ENCODE assay signal across 21 cellular contexts in genomic region chr12:106125351-106126085, GRCh38. TPM values are rescaled to one million over a fixed set of nuclear protein-coding genes. Genes with fewer than 3 reads are reported as not detected.
DNase-seq lines count a peak whose midpoint lies in the region; ATAC-seq, FAIRE-seq and TF ChIP-seq lines count a peak whose summit lies in the region.
"Had no signal": no experiment of that assay in that cellular context is flagged by ENCODE, and none has a peak within 500 bp of the region (broad histone marks: within the 10 kb centered on the region; RNA-seq: fewer than 3 reads in every experiment).

No MANE protein-coding gene starts in this region.

- no TSS peak for BruUV-seq in PC-9 (replicated peaks; lab: Mats Ljungman, UMichigan)

- H3K9me3 ChIP-seq in PC-9 (ENCODE audit: insufficient read depth, low read depth) (no peaks in the 10 kb centered on the region), skeletal muscle satellite cell (replicated peaks; ENCODE audit: low read length) (no peaks in the 10 kb centered on the region)
- H3K9me3 ChIP-seq: esophagus muscularis mucosa, ovary, spleen had no signal

- peak overlapping the region; percentile 49 for H3K4me2 ChIP-seq in PC-9
- no peak overlapping the region for H3K4me2 ChIP-seq in skeletal muscle satellite cell (ENCODE audit: low read length)
- H3K4me2 ChIP-seq: KMS-11 had no signal

- CTCF ChIA-PET in PC-9 (lab: Charles Lee): no interaction called here

- H3K9me3 Mint-ChIP-seq in stimulated activated memory B cell treated with anti-CD40 and anti-IgM and Interleukin-4, amounts not matched to agents 10 μg/mL and 1 μg/mL and 100 μg/mL, for 72 hours: no peaks in the 10 kb centered on the region
- H3K9me3 Mint-ChIP-seq: dendritic cell treated with granulocyte-macrophage colony-stimulating factor and Interleukin-4, amounts not matched to agents 40 ng/mL and 50 ng/mL, for 4 days; stimulated activated naive B cell treated with anti-CD40 and anti-IgM and Interleukin-4, amounts not matched to agents 10 μg/mL and 1 μg/mL and 100 μg/mL, for 72 hours had no signal

- POLR2A ChIA-PET in PC-9 (lab: Charles Lee; ENCODE audit: unreplicated experiment): no interaction called here

- peaks cover 13% of the 10 kb centered on the region for H3K27me3 Mint-ChIP-seq in stimulated activated memory B cell treated with anti-CD40 and anti-IgM and Interleukin-4, amounts not matched to agents 10 μg/mL and 1 μg/mL and 100 μg/mL, for 72 hours

- H3K4me1 ChIP-seq in PC-9 (replicated peaks; ENCODE audit: insufficient read depth) (peaks cover 42% of the 10 kb centered on the region), skeletal muscle satellite cell (ENCODE audit: control insufficient read depth, insufficient read depth, low read length) (peaks cover 54% of the 10 kb centered on the region)
- H3K4me1 ChIP-seq: spleen had no signal

- peak overlapping the region; percentile 89 for H3K27ac ChIP-seq in PC-9
- H3K27ac ChIP-seq: KMS-11, ovary, spleen had no signal

- no peaks in the 10 kb centered on the region for H3K9me2 ChIP-seq in PC-9 (ENCODE audit: insufficient read depth)

- peaks cover 94% of the 10 kb centered on the region for H3K79me2 ChIP-seq in PC-9 (ENCODE audit: low read depth)

- peaks cover 5% of the 10 kb centered on the region; the same call in 1 of the 2 replicates for H4K20me1 ChIP-seq in PC-9 (ENCODE audit: insufficient read depth)

- no peaks in the 10 kb centered on the region for H3K4me1 Mint-ChIP-seq in stimulated activated memory B cell treated with anti-CD40 and anti-IgM and Interleukin-4, amounts not matched to agents 10 μg/mL and 1 μg/mL and 100 μg/mL, for 72 hours
- H3K4me1 Mint-ChIP-seq: stimulated activated naive B cell treated with anti-CD40 and anti-IgM and Interleukin-4, amounts not matched to agents 10 μg/mL and 1 μg/mL and 100 μg/mL, for 72 hours had no signal

- peaks cover 24% of the 10 kb centered on the region for H3F3A ChIP-seq in PC-9 (ENCODE audit: insufficient read depth, low read depth)

- H3K36me3 Mint-ChIP-seq in stimulated activated memory B cell treated with anti-CD40 and anti-IgM and Interleukin-4, amounts not matched to agents 10 μg/mL and 1 μg/mL and 100 μg/mL, for 72 hours: no peaks in the 10 kb centered on the region
- H3K36me3 Mint-ChIP-seq: stimulated activated naive B cell treated with anti-CD40 and anti-IgM and Interleukin-4, amounts not matched to agents 10 μg/mL and 1 μg/mL and 100 μg/mL, for 72 hours had no signal

- H3K4me3 ChIP-seq in PC-9: no peak overlapping the region
- no peak overlapping the region for H3K4me3 ChIP-seq in skeletal muscle satellite cell (ENCODE audit: low read length)
- H3K4me3 ChIP-seq: esophagus muscularis mucosa, ovary, spleen had no signal

- no peak for DNase-seq in PC-9
- peak; percentile 92 for DNase-seq in islet precursor cell
- DNase-seq in activated CD4-positive, alpha-beta T cell treated with anti-CD3 and anti-CD28 coated beads for 48 hours: no peak
- DNase-seq in dermis blood vessel endothelial cell: no peak
- DNase-seq: activated gamma-delta T cell treated with Interleukin-2 at 50 U/mL for 16 hours; COR-L47; head of caudate nucleus; NCI-H1105; NCI-H2171; spleen; stimulated activated naive B cell treated with anti-CD40 and anti-IgM and Interleukin-4, amounts not matched to agents 10 μg/mL and 1 μg/mL and 100 μg/mL, for 72 hours had no signal

- H3K27me3 ChIP-seq in PC-9 (ENCODE audit: insufficient read depth, low read depth): no peaks in the 10 kb centered on the region
- H3K27me3 ChIP-seq in skeletal muscle satellite cell (ENCODE audit: control insufficient read depth, insufficient read depth, low read length): no peaks in the 10 kb centered on the region
- H3K27me3 ChIP-seq: esophagus muscularis mucosa, ovary had no signal

- H3K4me3 Mint-ChIP-seq in stimulated activated memory B cell treated with anti-CD40 and anti-IgM and Interleukin-4, amounts not matched to agents 10 μg/mL and 1 μg/mL and 100 μg/mL, for 72 hours: no peak overlapping the region
- H3K4me3 Mint-ChIP-seq: dendritic cell treated with granulocyte-macrophage colony-stimulating factor and Interleukin-4, amounts not matched to agents 40 ng/mL and 50 ng/mL, for 4 days; stimulated activated naive B cell treated with anti-CD40 and anti-IgM and Interleukin-4, amounts not matched to agents 10 μg/mL and 1 μg/mL and 100 μg/mL, for 72 hours had no signal

- FAIRE-seq in G401.6 (lab: Jason Lieb, UNC): peak; percentile 33
- FAIRE-seq: keratinocyte had no signal

- intact Hi-C loops in PC-9 (cut with micrococcal nuclease; ENCODE audit: unreplicated experiment): no loop called here

- H3K36me3 ChIP-seq in PC-9 (ENCODE audit: low read depth): no peaks in the 10 kb centered on the region
- H3K36me3 ChIP-seq in skeletal muscle satellite cell (ENCODE audit: insufficient read depth, low read length): no peaks in the 10 kb centered on the region
- H3K36me3 ChIP-seq: esophagus muscularis mucosa, ovary, spleen had no signal

- H2AFZ ChIP-seq in PC-9: no peak overlapping the region

- no peak for TF ChIP-seq CTCF in PC-9 (conservative IDR thresholded peaks at IDR 0.05)

- H3K27ac Mint-ChIP-seq in stimulated activated memory B cell treated with anti-CD40 and anti-IgM and Interleukin-4, amounts not matched to agents 10 μg/mL and 1 μg/mL and 100 μg/mL, for 72 hours: no peak overlapping the region
- H3K27ac Mint-ChIP-seq: dendritic cell treated with granulocyte-macrophage colony-stimulating factor and Interleukin-4, amounts not matched to agents 40 ng/mL and 50 ng/mL, for 4 days; stimulated activated naive B cell treated with anti-CD40 and anti-IgM and Interleukin-4, amounts not matched to agents 10 μg/mL and 1 μg/mL and 100 μg/mL, for 72 hours had no signal

- peak overlapping the region; percentile 28 for H3K9ac ChIP-seq in skeletal muscle satellite cell (ENCODE audit: low read depth, low read length)
- H3K9ac ChIP-seq: KMS-11 had no signal

- ATAC-seq in stimulated activated memory B cell treated with anti-CD40 and anti-IgM and Interleukin-4, amounts not matched to agents 10 μg/mL and 1 μg/mL and 100 μg/mL, for 72 hours: no peak
- no peak for ATAC-seq in GM19463 (IDR thresholded peaks at IDR 0.05; ENCODE audit: unreplicated experiment)
- ATAC-seq: stimulated activated naive B cell treated with anti-CD40 and anti-IgM and Interleukin-4, amounts not matched to agents 10 μg/mL and 1 μg/mL and 100 μg/mL, for 72 hours had no signal

RNA-seq across cellular contexts. Expression of gene NUAK1, which starts 13.2 kb away (rescaled TPM):
- total RNA-seq in PC-9 (2021) (7.9 and 8.3 TPM in 2 replicates), dermis blood vessel endothelial cell (73.9 and 158 TPM in 2 replicates)
- total RNA-seq in skeletal muscle satellite cell (2012; rRNA removed): 1.3 and 6.1 TPM in 2 replicates
- total RNA-seq: T-helper 2 cell treated with Interferon-gamma antibody and Interleukin-4, amounts not matched to agents 100 ng/mL and 5 ng/mL, for 36 hours had no signal
